ENCODE assay signal across 1 cellular context in genomic region chr7:143325215-143325614, GRCh38.
TF ChIP-seq lines count a peak whose summit lies in the region.

No MANE protein-coding gene starts in this region.

TF ChIP-seq in GM12878, 131 proteins besides CTCF, POLR2A, EP300 and RAD21:
- no peak for TF ChIP-seq ZNF274 (IDR thresholded peaks at IDR 0.05; ENCODE audit: insufficient read depth, insufficient read length)
- no peak for TF ChIP-seq FOS (IDR thresholded peaks at IDR 0.05; ENCODE audit: borderline replicate concordance, extremely low read depth, insufficient read length)
- peak; percentile 19; the same call in 1 of the 2 replicates for TF ChIP-seq RUNX3 (IDR thresholded peaks at IDR 0.05; ENCODE audit: low read length)
- TF ChIP-seq CBX5 (IDR thresholded peaks at IDR 0.05; ENCODE audit: low read depth) = no peak
- peak; percentile 42; the same call in 1 of the 2 replicates for TF ChIP-seq PAX5 (IDR thresholded peaks at IDR 0.05; ENCODE audit: borderline replicate concordance, low read depth, low read length)
- no peak for TF ChIP-seq SMC3 (IDR thresholded peaks at IDR 0.05; ENCODE audit: borderline replicate concordance, low read length)
- no peak for TF ChIP-seq MTA3 (IDR thresholded peaks at IDR 0.05; ENCODE audit: borderline replicate concordance, low read length)
- no peak for TF ChIP-seq USF2 (IDR thresholded peaks at IDR 0.05; ENCODE audit: borderline replicate concordance, low read depth, low read length)
- peak; percentile 93 for TF ChIP-seq POU2F2 (IDR thresholded peaks at IDR 0.05; ENCODE audit: borderline replicate concordance, low read depth, low read length)
- TF ChIP-seq HDAC6 (IDR thresholded peaks at IDR 0.05; ENCODE audit: unreplicated experiment) = no peak
- no peak for TF ChIP-seq NFIC (IDR thresholded peaks at IDR 0.05; ENCODE audit: low read depth, low read length)
- TF ChIP-seq ZBTB4 (CRISPR knock-in tag; IDR thresholded peaks at IDR 0.05) = no peak
- TF ChIP-seq CBX3 (IDR thresholded peaks at IDR 0.05; ENCODE audit: borderline replicate concordance, low read depth) = no peak
- TF ChIP-seq ZBTB11 (CRISPR knock-in tag; IDR thresholded peaks at IDR 0.05) = no peak
- TF ChIP-seq SIX5 (IDR thresholded peaks at IDR 0.05; ENCODE audit: low read depth, low read length, severe bottlenecking) = no peak
